1 cellular context compared by ENCODE assay signal in genomic region chr15:97993310-97993738, GRCh38.
TF ChIP-seq lines count a peak whose summit lies in the region.

No MANE protein-coding gene starts in this region.

TF ChIP-seq in K562, 482 proteins besides CTCF, POLR2A, EP300 and RAD21 (continued from another document and continues in another):
- TF ChIP-seq MTA2 (IDR thresholded peaks at IDR 0.05; ENCODE audit: low read depth) (peak; percentile 70; the same call in 1 of the 2 replicates), PCBP1 (IDR thresholded peaks at IDR 0.05; ENCODE audit: low read depth, low read length, poor library complexity, severe bottlenecking) (no peak), STAT5A (IDR thresholded peaks at IDR 0.05; ENCODE audit: borderline replicate concordance, low read length) (peak; percentile 70; the same call in 1 of the 2 replicates), ZNF165 (CRISPR knock-in tag; IDR thresholded peaks at IDR 0.05; ENCODE audit: borderline replicate concordance) (no peak), WHSC1 (IDR thresholded peaks at IDR 0.05; ENCODE audit: low read length) (no peak), E2F8 (IDR thresholded peaks at IDR 0.05; ENCODE audit: low read depth, partially characterized antibody) (no peak), NR4A1 (CRISPR knock-in tag; IDR thresholded peaks at IDR 0.05) (no peak), NR4A1 (tag; IDR thresholded peaks at IDR 0.05) (peak; percentile 38; the same call in 1 of the 2 replicates), FOSL1 (tag; conservative IDR thresholded peaks at IDR 0.05) (peak; percentile 98), ZNF589 (CRISPR knock-in tag; IDR thresholded peaks at IDR 0.05; ENCODE audit: low read depth) (peak; percentile 71; the same call in 1 of the 2 replicates), NFIC (IDR thresholded peaks at IDR 0.05) (peak; percentile 72), HMBOX1 (IDR thresholded peaks at IDR 0.05) (peak; percentile 76; the same call in 1 of the 2 replicates), XRCC4 (IDR thresholded peaks at IDR 0.05; ENCODE audit: extremely low read depth, insufficient read depth, insufficient read length) (no peak), ATF2 (CRISPR knock-in tag; IDR thresholded peaks at IDR 0.05) (no peak), GABPA (tag; conservative IDR thresholded peaks at IDR 0.05; ENCODE audit: low read depth) (peak; percentile 22; the same call in 1 of the 2 replicates), TAL1 (IDR thresholded peaks at IDR 0.05) (peak; percentile 93), TCF3 (CRISPR knock-in tag; IDR thresholded peaks at IDR 0.05) (peak; percentile 94), TRIM24 (IDR thresholded peaks at IDR 0.05) (peak; percentile 73 to 79), TEAD1 (CRISPR knock-in tag; IDR thresholded peaks at IDR 0.05) (peak; percentile 83 to 85; a peak in 3 of 4 replicates), ZBTB17 (CRISPR knock-in tag; IDR thresholded peaks at IDR 0.05) (no peak), ZNF347 (CRISPR knock-in tag; IDR thresholded peaks at IDR 0.05; ENCODE audit: low read depth) (no peak), LCOR (CRISPR knock-in tag; IDR thresholded peaks at IDR 0.05) (peak; percentile 85; the same call in 1 of the 2 replicates), ZBTB2 (IDR thresholded peaks at IDR 0.05) (no peak), TFAP4 (CRISPR knock-in tag; IDR thresholded peaks at IDR 0.05; ENCODE audit: borderline replicate concordance) (peak; percentile 79), NFXL1 (CRISPR knock-in tag; IDR thresholded peaks at IDR 0.05) (no peak), AFF1 (IDR thresholded peaks at IDR 0.05; ENCODE audit: low read depth in 1 of 2, partially characterized antibody in 2 of 2) (no peak), RBBP5 (IDR thresholded peaks at IDR 0.05; ENCODE audit: borderline replicate concordance, insufficient read depth, low read length, poor library complexity, severe bottlenecking) (no peak), CEBPG (CRISPR knock-in tag; IDR thresholded peaks at IDR 0.05) (no peak), CEBPG (tag; conservative IDR thresholded peaks at IDR 0.05 in 1 of 2, IDR thresholded peaks at IDR 0.05 in 1 of 2) (peak in 1 of 2 experiments; percentile 79; a peak in 2 of 4 replicates), HNRNPH1 (optimal IDR thresholded peaks at IDR 0.05; ENCODE audit: low read depth, low read length) (no peak), ZNF551 (CRISPR knock-in tag; IDR thresholded peaks at IDR 0.05) (no peak), DMBX1 (CRISPR knock-in tag; IDR thresholded peaks at IDR 0.05; ENCODE audit: borderline replicate concordance) (peak; percentile 71), SMARCC2 (IDR thresholded peaks at IDR 0.05; ENCODE audit: low read depth) (peak; percentile 70; the same call in 1 of the 2 replicates), ETV5 (CRISPR knock-in tag; IDR thresholded peaks at IDR 0.05; ENCODE audit: low read depth) (no peak; the same call in 1 of the 2 replicates), HDGF (IDR thresholded peaks at IDR 0.05) (no peak), CREB1 (IDR thresholded peaks at IDR 0.05) (no peak; the same call in 1 of the 2 replicates), CREB1 (CRISPR knock-in tag; IDR thresholded peaks at IDR 0.05) (no peak), ZNF511 (CRISPR knock-in tag; IDR thresholded peaks at IDR 0.05) (no peak), ZNF398 (CRISPR knock-in tag; IDR thresholded peaks at IDR 0.05) (no peak), CUX1 (CRISPR knock-in tag; IDR thresholded peaks at IDR 0.05) (no peak), DEAF1 (CRISPR knock-in tag; IDR thresholded peaks at IDR 0.05) (no peak)
